ENCODE assay signal across 8 cellular contexts in genomic region chr1:63691672-63692425, GRCh38.
DNase-seq lines count a peak whose midpoint lies in the region; ATAC-seq, FAIRE-seq and TF ChIP-seq lines count a peak whose summit lies in the region.

No MANE protein-coding gene starts in this region.

- H3K4me1 Mint-ChIP-seq in activated naive CD8-positive, alpha-beta T cell treated with anti-CD3 and anti-CD28 coated beads, Interleukin-2, amount 50 U/mL, for 24 hours, result no peaks in the 10 kb centered on the region

- H3K36me3 ChIP-seq in cardiac muscle cell (no peaks in the 10 kb centered on the region), prostate gland (no peaks in the 10 kb centered on the region)

- H3K27ac ChIP-seq in cardiac muscle cell, result no peak overlapping the region
- H3K27ac ChIP-seq in prostate gland, result peak overlapping the region in 1 of 2 donors; percentile 21

- H3K4me3 Mint-ChIP-seq in activated naive CD8-positive, alpha-beta T cell treated with anti-CD3 and anti-CD28 coated beads, Interleukin-2, amount 50 U/mL, for 24 hours, result no peak overlapping the region

- TF ChIP-seq POLR2A in prostate gland (IDR thresholded peaks at IDR 0.05), result no peak

- H3K27me3 Mint-ChIP-seq in activated naive CD8-positive, alpha-beta T cell treated with anti-CD3 and anti-CD28 coated beads, Interleukin-2, amount 50 U/mL, for 24 hours, result peaks cover 3% of the 10 kb centered on the region

- H3K4me3 ChIP-seq in cardiac muscle cell (no peak overlapping the region), prostate gland (no peak overlapping the region)

- peaks cover 8% of the 10 kb centered on the region for H3K4me1 ChIP-seq in cardiac muscle cell (ENCODE audit: low read depth)
- no peaks in the 10 kb centered on the region for H3K4me1 ChIP-seq in prostate gland (replicated peaks)

- no peaks in the 10 kb centered on the region for H3K36me3 Mint-ChIP-seq in activated naive CD8-positive, alpha-beta T cell treated with anti-CD3 and anti-CD28 coated beads, Interleukin-2, amount 50 U/mL, for 24 hours (ENCODE audit: low read depth)

- peak; percentile 75 for TF ChIP-seq CTCF in cardiac muscle cell (IDR thresholded peaks at IDR 0.05; ENCODE audit: low read depth, low read length)
- TF ChIP-seq CTCF in prostate gland (IDR thresholded peaks at IDR 0.05), result peak; percentile 43 to 82 (median 72)

- H3K9me3 ChIP-seq in cardiac muscle cell (ENCODE audit: low read depth) (no peaks in the 10 kb centered on the region), prostate gland (no peaks in the 10 kb centered on the region)

- H3K27me3 ChIP-seq in cardiac muscle cell, result no peaks in the 10 kb centered on the region
- no peaks in the 10 kb centered on the region for H3K27me3 ChIP-seq in prostate gland (replicated peaks; ENCODE audit: insufficient read depth)

- no peak overlapping the region for H3K27ac Mint-ChIP-seq in activated naive CD8-positive, alpha-beta T cell treated with anti-CD3 and anti-CD28 coated beads, Interleukin-2, amount 50 U/mL, for 24 hours

- whole genome bisulfite sequencing in prostate gland, result 17% methylated on average over 7 of the region's 7 CpGs

- peak; percentile 78 for FAIRE-seq in GM18507 (lab: Jason Lieb, UNC)

- peak; percentile 59 for ATAC-seq in HG03457 (IDR thresholded peaks at IDR 0.05; ENCODE audit: unreplicated experiment)
- no peak for ATAC-seq in activated naive CD8-positive, alpha-beta T cell treated with anti-CD3 and anti-CD28 coated beads, Interleukin-2, amount 50 U/mL, for 24 hours

- DNase-seq in C1 segment of cervical spinal cord (lab: John Stamatoyannopoulos, UW), result peak in 8 of 14 donors; percentile 1 to 48 (median 6)
- DNase-seq in GM18507 (ENCODE audit: extremely low spot score, insufficient read length, low read depth), result no peak
- peak; percentile 35 to 70 for DNase-seq in NCI-H524 (lab: John Stamatoyannopoulos, UW)
- DNase-seq in activated naive CD8-positive, alpha-beta T cell treated with anti-CD3 and anti-CD28 coated beads, Interleukin-2, amount 50 U/mL, for 24 hours, result peak; percentile 17
- DNase-seq in cardiac muscle cell (ENCODE audit: low read depth in 1 of 2, low spot score in 1 of 2), result peak; percentile 83 to 96
- DNase-seq in prostate gland (ENCODE audit: low spot score), result peak; percentile 66
- no peak for DNase-seq in activated effector memory CD4-positive, alpha-beta T cell treated with Interleukin-2 at 50 U/mL for 16 hours

- intact Hi-C loops in prostate gland (cut with DNase I), result loop anchor here (5.0 kb wide), 2 partner anchors 75 to 550 kb away; no protein-coding TSS in a partner anchor

- no peaks in the 10 kb centered on the region for H3K9me3 Mint-ChIP-seq in activated naive CD8-positive, alpha-beta T cell treated with anti-CD3 and anti-CD28 coated beads, Interleukin-2, amount 50 U/mL, for 24 hours

Comparison
In these comparisons a context has a peak if more than half of its experiments do, and no peak if none do; other contexts are left out.
1. DNase-seq: peak in C1 segment of cervical spinal cord (8 of 14), NCI-H524 (2 of 2), activated naive CD8-positive, alpha-beta T cell treated with anti-CD3 and anti-CD28 coated beads, Interleukin-2, amount 50 U/mL, for 24 hours (single experiment), cardiac muscle cell (2 of 2) and prostate gland (single experiment); none in GM18507 (single experiment) and activated effector memory CD4-positive, alpha-beta T cell treated with Interleukin-2 at 50 U/mL for 16 hours (single experiment).